In the genomic region with DNA sequence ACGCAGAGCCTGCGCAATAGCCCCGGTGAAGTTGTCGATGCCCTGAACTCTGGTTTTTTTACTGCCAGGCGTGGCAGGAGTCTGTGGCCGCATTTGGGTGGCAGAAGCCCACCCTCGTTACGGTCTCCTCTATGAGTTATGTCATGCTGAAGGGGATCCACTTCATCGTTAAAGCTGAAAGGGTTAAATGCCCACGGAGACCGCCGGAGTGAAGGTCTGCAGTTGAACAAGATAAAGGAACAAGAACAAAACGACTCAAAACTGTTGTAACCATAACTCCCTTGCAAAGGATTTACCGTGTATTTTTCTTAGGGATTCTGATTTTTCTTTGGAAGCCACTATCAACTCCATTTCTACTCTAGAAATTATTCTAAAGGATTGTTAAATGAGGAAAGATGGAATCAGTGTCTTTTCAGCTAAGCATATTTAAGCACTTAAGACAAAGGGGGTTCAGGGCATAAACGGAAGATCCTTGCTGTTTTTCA, we compare ENCODE assay signal across 8 cellular contexts. TPM values are rescaled to one million over a fixed set of nuclear protein-coding genes. Genes with fewer than 3 reads are reported as not detected.
DNase-seq lines count a peak whose midpoint lies in the region; ATAC-seq and TF ChIP-seq lines count a peak whose summit lies in the region.

No MANE protein-coding gene starts in this region.

- intact Hi-C loops in upper lobe of right lung (cut with DNase I), result no loop called here

- TF ChIP-seq CTCF in astrocyte of the cerebellum (IDR thresholded peaks at IDR 0.05; ENCODE audit: low read depth, low read length, missing control alignments) (no peak), lung (IDR thresholded peaks at IDR 0.05; ENCODE audit: control extremely low read depth, extremely low read depth) (no peak), upper lobe of right lung (IDR thresholded peaks at IDR 0.05) (no peak)

- CTCF ChIA-PET in activated naive CD4-positive, alpha-beta T cell treated with anti-CD3 and anti-CD28 coated beads, Interleukin-2, amount 10 ng/mL, durations not matched to agents 7 days and 5 days (lab: Charles Lee), result no interaction called here

- H3K4me3 Mint-ChIP-seq in activated naive CD4-positive, alpha-beta T cell treated with anti-CD3 and anti-CD28 coated beads, Interleukin-2, amount 10 ng/mL, durations not matched to agents 7 days and 5 days, result peak overlapping the region; percentile 96

- peak overlapping the region; percentile 98 for H3K27ac Mint-ChIP-seq in activated naive CD4-positive, alpha-beta T cell treated with anti-CD3 and anti-CD28 coated beads, Interleukin-2, amount 10 ng/mL, durations not matched to agents 7 days and 5 days

- H3K27ac ChIP-seq in lung (ENCODE audit: low read depth in 1 of 2, low read length in 1 of 2) (peak overlapping the region; percentile 97 to 99), upper lobe of right lung (peak overlapping the region; percentile 94)

- H3K4me3 ChIP-seq in astrocyte of the cerebellum (ENCODE audit: low read depth, low read length) (peak overlapping the region; percentile 86), lung (peak overlapping the region; percentile 95), upper lobe of right lung (peak overlapping the region; percentile 96)

- in situ Hi-C loops in astrocyte of the cerebellum (cut with HindIII; ENCODE audit: low sequenced_read_pairs), result no loop called here

- H3K4me1 ChIP-seq in lung (ENCODE audit: control insufficient read depth in 2 of 2, insufficient read depth in 2 of 2, low read length in 2 of 2), result peaks cover 8 to 12% of the 10 kb centered on the region in 2 donors
- H3K4me1 ChIP-seq in upper lobe of right lung, result peaks cover 9% of the 10 kb centered on the region

- WGBS in lung, 2 donors, result 1 to 3% methylated on average over 15 of the region's 15 CpGs

- peaks cover 44% of the 10 kb centered on the region for H3K4me1 Mint-ChIP-seq in activated naive CD4-positive, alpha-beta T cell treated with anti-CD3 and anti-CD28 coated beads, Interleukin-2, amount 10 ng/mL, durations not matched to agents 7 days and 5 days

- H3K27me3 Mint-ChIP-seq in activated naive CD4-positive, alpha-beta T cell treated with anti-CD3 and anti-CD28 coated beads, Interleukin-2, amount 10 ng/mL, durations not matched to agents 7 days and 5 days, result peaks cover 17% of the 10 kb centered on the region

- no peaks in the 10 kb centered on the region for H3K9me3 ChIP-seq in lung (ENCODE audit: control insufficient read depth in 2 of 2, insufficient read depth in 1 of 2, low read length in 1 of 2)
- H3K9me3 ChIP-seq in upper lobe of right lung, result no peaks in the 10 kb centered on the region

- no peaks in the 10 kb centered on the region for H3K36me3 ChIP-seq in lung (ENCODE audit: control insufficient read depth in 2 of 2, insufficient read depth in 2 of 2, low read length in 2 of 2)
- no peaks in the 10 kb centered on the region for H3K36me3 ChIP-seq in upper lobe of right lung

- no peaks in the 10 kb centered on the region for H3K9me3 Mint-ChIP-seq in activated naive CD4-positive, alpha-beta T cell treated with anti-CD3 and anti-CD28 coated beads, Interleukin-2, amount 10 ng/mL, durations not matched to agents 7 days and 5 days

- H3K27me3 ChIP-seq in lung (ENCODE audit: control insufficient read depth, insufficient read depth) (no peaks in the 10 kb centered on the region), upper lobe of right lung (no peaks in the 10 kb centered on the region)

- no peak for DNase-seq in activated naive CD4-positive, alpha-beta T cell treated with anti-CD3 and anti-CD28 coated beads, Interleukin-2, amount 10 ng/mL, durations not matched to agents 7 days and 5 days
- DNase-seq in activated naive CD4-positive, alpha-beta T cell treated with anti-CD3 and anti-CD28 coated beads, Interleukin-2, amount 50 U/mL, for 16 hours, result no peak
- DNase-seq in astrocyte of the cerebellum (ENCODE audit: low read depth), result no peak
- no peak for DNase-seq in lung (ENCODE audit: low spot score)
- no peak for DNase-seq in upper lobe of right lung
- DNase-seq in NCI-H526 (lab: John Stamatoyannopoulos, UW), result no peak

- ATAC-seq in lung (ENCODE audit: insufficient read depth, low FRiP score) (no peak), upper lobe of right lung (no peak), GM18505 (IDR thresholded peaks at IDR 0.05; ENCODE audit: unreplicated experiment) (no peak), HG02885 (IDR thresholded peaks at IDR 0.05; ENCODE audit: poor library complexity, unreplicated experiment) (no peak)

- peaks cover 27% of the 10 kb centered on the region for H3K36me3 Mint-ChIP-seq in activated naive CD4-positive, alpha-beta T cell treated with anti-CD3 and anti-CD28 coated beads, Interleukin-2, amount 10 ng/mL, durations not matched to agents 7 days and 5 days

- TF ChIP-seq POLR2A in GM18505 (IDR thresholded peaks at IDR 0.05; ENCODE audit: borderline replicate concordance, extremely low read depth, insufficient read depth, insufficient read length), result no peak

RNA-seq across cellular contexts. Expression of a gene that starts 0.5 kb away (rescaled TPM):
- total RNA-seq in lung (10 to 100 TPM; 91.0 to 95.6 TPM), upper lobe of right lung (80.4 TPM)
- 10 to 100 TPM; 37.7 to 88.9 TPM for polyA plus RNA-seq in lung
